ENCODE assay signal across 22 cellular contexts in the genomic region with DNA sequence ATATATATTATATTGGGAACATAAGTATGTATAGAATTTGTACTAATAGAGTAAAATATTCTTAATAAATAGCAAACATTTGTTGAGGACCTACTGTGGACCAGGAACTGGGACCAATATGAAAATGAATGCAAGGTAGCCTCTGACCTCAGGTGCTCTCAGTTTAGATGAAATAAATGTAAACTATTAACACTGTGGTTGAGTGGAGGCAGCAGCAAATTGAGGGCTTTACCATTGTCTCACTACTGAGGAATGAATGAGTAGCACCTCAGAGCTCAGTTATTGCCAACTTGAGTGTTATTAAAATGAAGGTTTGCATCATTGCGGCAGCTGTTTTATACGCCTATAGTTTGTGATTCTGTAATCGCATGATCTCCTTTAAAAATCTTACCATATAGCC.
DNase-seq lines count a peak whose midpoint lies in the region; ATAC-seq, FAIRE-seq and TF ChIP-seq lines count a peak whose summit lies in the region.
"Had no signal": no experiment of that assay in that cellular context is flagged by ENCODE, and none has a peak within 500 bp of the region (broad histone marks: within the 10 kb centered on the region; RNA-seq: fewer than 3 reads in every experiment).

No MANE protein-coding gene starts in this region.

- H3K27me3 Mint-ChIP-seq in H9 (ENCODE audit: low read depth), result no peaks in the 10 kb centered on the region
- H3K27me3 Mint-ChIP-seq: T-helper 17 cell had no signal

- no peak overlapping the region for H3T11ph ChIP-seq in H9 (ENCODE audit: low read length)

- DNase-seq in GM18507 (ENCODE audit: extremely low spot score, insufficient read length, low read depth) (no peak), kidney tubule cell (ENCODE audit: low spot score) (peak; percentile 42), medulla oblongata (ENCODE audit: extremely low spot score) (no peak), H9 (no peak), hypothalamus (lab: John Stamatoyannopoulos, UW) (no peak)
- DNase-seq in activated CD4-positive, alpha-beta T cell treated with anti-CD3 and anti-CD28 coated beads, Interleukin-2, amount 50 U/mL, for 48 hours, result no peak
- DNase-seq: activated CD8-positive, alpha-beta memory T cell treated with anti-CD3 and anti-CD28 coated beads, Interleukin-2, amount 50 U/mL, for 48 hours; Caco-2; cerebellar nuclear complex; head of caudate nucleus; left cardiac atrium; MG63; natural killer cell; NCI-H1436; NCI-H510A treated with DMSO at 0.1 percent for 48 hours; stimulated activated CD4-positive, alpha-beta T cell treated with anti-CD3 and anti-CD28 coated beads, Interleukin-15, amount 100 ng/mL, for 24 hours; T-helper 17 cell had no signal

- no peak overlapping the region for H3K4ac ChIP-seq in H9 (ENCODE audit: low read depth, low read length)

- no peaks in the 10 kb centered on the region for H3K9me3 Mint-ChIP-seq in H9
- H3K9me3 Mint-ChIP-seq: natural killer cell had no signal

- H4K91ac ChIP-seq in H9 (ENCODE audit: insufficient read length, low read depth, low read length), result no peak overlapping the region

- no peaks in the 10 kb centered on the region for H3K23me2 ChIP-seq in H9 (ENCODE audit: insufficient read length, low read depth, low read length, poor library complexity, severe bottlenecking)

- no peak for TF ChIP-seq CTCF in H9 (conservative IDR thresholded peaks at IDR 0.05)

- H3K36me3 Mint-ChIP-seq in H9 (ENCODE audit: insufficient read depth in 1 of 3, low read depth in 3 of 3), result peaks cover 32 to 64% (median 63%) of the 10 kb centered on the region in 3 experiments

- WGBS in H9 (ENCODE audit: extremely low coverage, insufficient read length, low lambda C conversion rate), result no CpG with 5 or more reads among the region's 3 CpGs

- no peak overlapping the region for H3K27ac ChIP-seq in H9 (ENCODE audit: insufficient read length, low read depth, low read length)
- H3K27ac ChIP-seq: suprapubic skin, VCaP had no signal

- no peaks in the 10 kb centered on the region for H3K9me3 ChIP-seq in H9 (ENCODE audit: control insufficient read depth, low read depth, low read length)
- H3K9me3 ChIP-seq: Caco-2, MG63, suprapubic skin had no signal

- peaks cover 20 to 24% of the 10 kb centered on the region in 2 experiments for H3K4me1 Mint-ChIP-seq in H9

- H3K23ac ChIP-seq in H9 (ENCODE audit: insufficient read length, low read depth, low read length), result no peak overlapping the region

- ATAC-seq in GM21737 (IDR thresholded peaks at IDR 0.05; ENCODE audit: unreplicated experiment) (peak; percentile 35), HG03432 (IDR thresholded peaks at IDR 0.05; ENCODE audit: unreplicated experiment) (peak; percentile 26)
- ATAC-seq: left cardiac atrium, natural killer cell, sciatic nerve had no signal

- no peak overlapping the region for H3K56ac ChIP-seq in H9 (ENCODE audit: insufficient read length, low read depth, low read length)

- H3K27ac Mint-ChIP-seq in H9, result peak overlapping the region in 1 of 3 experiments; percentile 49; a peak in 2 of 7 replicates

- no peak overlapping the region for H2AFZ ChIP-seq in H9 (ENCODE audit: low read length)

- no peak overlapping the region for H3K4me2 ChIP-seq in H9 (ENCODE audit: insufficient read depth, insufficient read length, low read length)

- no peak overlapping the region for H3K4me3 Mint-ChIP-seq in H9
- H3K4me3 Mint-ChIP-seq: natural killer cell had no signal

- H4K8ac ChIP-seq in H9 (replicated peaks; ENCODE audit: insufficient read length, low read depth, low read length), result no peak overlapping the region

- no peak overlapping the region for H2BK12ac ChIP-seq in H9 (ENCODE audit: insufficient read length, low read depth, low read length)

- H2BK15ac ChIP-seq in H9 (ENCODE audit: low read depth, low read length), result no peak overlapping the region

- H3K79me2 ChIP-seq in H9 (ENCODE audit: insufficient read depth, low read length), result no peaks in the 10 kb centered on the region

- no peak overlapping the region for H3K14ac ChIP-seq in H9 (ENCODE audit: insufficient read depth, low read length)

- peaks cover 6% of the 10 kb centered on the region; the same call in 1 of the 2 replicates for H3K4me1 ChIP-seq in H9 (ENCODE audit: insufficient read depth, low read length)
- H3K4me1 ChIP-seq: Caco-2, suprapubic skin had no signal

- no peak overlapping the region for H2AK5ac ChIP-seq in H9 (ENCODE audit: insufficient read length, low read length)

- no peak overlapping the region for H3K18ac ChIP-seq in H9 (ENCODE audit: insufficient read length, low read depth, low read length)

- H4K5ac ChIP-seq in H9 (ENCODE audit: insufficient read length, low read depth, low read length), result no peak overlapping the region

- no peak overlapping the region for H2BK5ac ChIP-seq in H9 (ENCODE audit: insufficient read length, low read length)

- FAIRE-seq in GM18507 (lab: Jason Lieb, UNC), result peak; percentile 74

- H3K27me3 ChIP-seq in H9 (ENCODE audit: insufficient read depth, low read length), result no peaks in the 10 kb centered on the region
- H3K27me3 ChIP-seq: MG63, suprapubic skin had no signal

- no peak overlapping the region for H2BK20ac ChIP-seq in H9 (ENCODE audit: low read depth, low read length, poor library complexity, severe bottlenecking)

- H3K9ac ChIP-seq in H9 (ENCODE audit: extremely low read depth, insufficient read length, low read length), result no peak overlapping the region

- no peaks in the 10 kb centered on the region for H4K20me1 ChIP-seq in H9 (ENCODE audit: control insufficient read depth, insufficient read depth, insufficient read length)

- H3K79me1 ChIP-seq in H9 (ENCODE audit: insufficient read depth, low read depth, low read length, poor library complexity, severe bottlenecking), result no peaks in the 10 kb centered on the region

- no peak overlapping the region for H2BK120ac ChIP-seq in H9 (ENCODE audit: low read depth, low read length, poor library complexity, severe bottlenecking)
